ENCODE assay signal across 11 cellular contexts in genomic region chr9:15999422-16000339, GRCh38.
DNase-seq lines count a peak whose midpoint lies in the region; ATAC-seq and TF ChIP-seq lines count a peak whose summit lies in the region.
"Had no signal": no experiment of that assay in that cellular context is flagged by ENCODE, and none has a peak within 500 bp of the region (broad histone marks: within the 10 kb centered on the region; RNA-seq: fewer than 3 reads in every experiment).

No MANE protein-coding gene starts in this region.

- H3K4me3 ChIP-seq in AG04449 (ENCODE audit: low read depth, low read length) (no peak overlapping the region), IMR-90 (ENCODE audit: insufficient read depth, low read depth, low read length) (no peak overlapping the region), cardiac fibroblast (replicated peaks in 1 of 2; ENCODE audit: low read depth in 2 of 2, low read length in 2 of 2) (no peak overlapping the region)
- H3K4me3 ChIP-seq: coronary artery had no signal

- in situ Hi-C loops in IMR-90 (cut with MboI; ENCODE audit: low sequenced_read_pairs), result no loop called here

- H3K18ac ChIP-seq in IMR-90 (ENCODE audit: low read depth, low read length), result peak overlapping the region; percentile 75; the same call in 1 of the 2 replicates

- no peak overlapping the region; the same call in 1 of the 2 replicates for H4K5ac ChIP-seq in IMR-90 (ENCODE audit: low read depth, low read length)

- peak overlapping the region; percentile 6 to 83; a peak in 3 of 4 replicates for H4K8ac ChIP-seq in IMR-90 (ENCODE audit: low read depth in 2 of 2, low read length in 2 of 2)

- H2BK15ac ChIP-seq in IMR-90 (ENCODE audit: low read depth, low read length), result peak overlapping the region; percentile 94

- peak overlapping the region; percentile 47; the same call in 1 of the 2 replicates for H3K23ac ChIP-seq in IMR-90 (ENCODE audit: low read depth, low read length)

- DNase-seq in AG04449 (ENCODE audit: low read depth, low spot score) (peak; percentile 81), IMR-90 (peak; percentile 97), cardiac fibroblast (ENCODE audit: low read depth in 2 of 2) (peak; percentile 82 to 98), kidney tubule cell (ENCODE audit: low spot score) (peak; percentile 90), NCI-H510A (lab: John Stamatoyannopoulos, UW) (no peak), SIG-M5 (lab: John Stamatoyannopoulos, UW) (no peak)
- DNase-seq in stimulated activated CD8-positive, alpha-beta memory T cell treated with anti-CD3 and anti-CD28 coated beads, Interleukin-4, amount 100 ng/mL, for 48 hours, result no peak
- DNase-seq: kidney, NCI-H2081 had no signal

- peak overlapping the region; percentile 92 for H2BK20ac ChIP-seq in IMR-90 (ENCODE audit: low read depth, low read length)

- H3K36me3 ChIP-seq in IMR-90 (ENCODE audit: control insufficient read depth, insufficient read depth, low read length), result no peaks in the 10 kb centered on the region

- peak overlapping the region; percentile 93 for H2AK5ac ChIP-seq in IMR-90 (ENCODE audit: low read depth, low read length)

- peak overlapping the region; percentile 86 for H3K14ac ChIP-seq in IMR-90 (replicated peaks; ENCODE audit: low read depth, low read length)

- peaks cover 2% of the 10 kb centered on the region; the same call in 1 of the 2 replicates for H3K9me3 ChIP-seq in IMR-90 (ENCODE audit: control insufficient read depth, insufficient read depth, low read length)

- TF ChIP-seq RAD21 in IMR-90 (IDR thresholded peaks at IDR 0.05; ENCODE audit: low read length), result no peak; the same call in 1 of the 2 replicates

- no peak overlapping the region for H3K9ac ChIP-seq in IMR-90 (ENCODE audit: low read depth, low read length)

- no peak for TF ChIP-seq POLR2A in IMR-90 (IDR thresholded peaks at IDR 0.05; ENCODE audit: low read depth, low read length)

- no peaks in the 10 kb centered on the region for H4K20me1 ChIP-seq in IMR-90 (ENCODE audit: insufficient read depth, low read length)

- peaks cover 7% of the 10 kb centered on the region for H3K4me1 ChIP-seq in IMR-90 (ENCODE audit: control insufficient read depth, insufficient read depth, low read length)

- intact Hi-C loops in IMR-90 (cut with micrococcal nuclease), result no loop called here

- ATAC-seq in IMR-90 (ENCODE audit: low read depth) (peak; percentile 93), HG02571 (IDR thresholded peaks at IDR 0.05; ENCODE audit: unreplicated experiment) (no peak)

- H3K27me3 ChIP-seq in IMR-90 (ENCODE audit: control insufficient read depth, insufficient read depth, low read length), result no peaks in the 10 kb centered on the region

- CTCF ChIA-PET in AG04449 (lab: Yijun Ruan, JAX), result no interaction called here
- CTCF ChIA-PET in IMR-90 (lab: Yijun Ruan, JAX), result no interaction called here

- POLR2A ChIA-PET in AG04449 (lab: Yijun Ruan, JAX) (no interaction called here), IMR-90 (lab: Charles Lee; ENCODE audit: unreplicated experiment) (no interaction called here)

- peaks cover 11% of the 10 kb centered on the region for H3K9me1 ChIP-seq in IMR-90 (ENCODE audit: insufficient read depth, low read length)

- no TSS peak for BruUV-seq in IMR-90 (replicated peaks; lab: Mats Ljungman, UMichigan)

- H2AFZ ChIP-seq in IMR-90 (replicated peaks; ENCODE audit: low read length, poor library complexity), result peak overlapping the region; percentile 73

- H2AK9ac ChIP-seq in IMR-90 (replicated peaks; ENCODE audit: low read depth, low read length, poor library complexity), result peak overlapping the region; percentile 92

- peak overlapping the region; percentile 90 for H3K4ac ChIP-seq in IMR-90 (ENCODE audit: low read depth, low read length)

- peak overlapping the region; percentile 89 for H4K91ac ChIP-seq in IMR-90 (ENCODE audit: insufficient read depth, low read depth, low read length)

- dilution Hi-C loops in IMR-90 (cut with HindIII; ENCODE audit: low sequenced_read_pairs, unreplicated experiment), result no loop called here

- no peaks in the 10 kb centered on the region; a peak in 1 of 4 replicates for H3K79me1 ChIP-seq in IMR-90 (ENCODE audit: low read depth in 1 of 2, low read length in 2 of 2)

- H3K4me2 ChIP-seq in IMR-90 (ENCODE audit: low read depth, low read length), result peak overlapping the region; percentile 61; the same call in 1 of the 2 replicates

- no CpG with 5 or more reads among the region's 7 CpGs for WGBS in IMR-90 (ENCODE audit: extremely low coverage in 2 of 2, insufficient read length in 1 of 2), 2 experiments

- peak overlapping the region; percentile 88 for H2BK5ac ChIP-seq in IMR-90 (ENCODE audit: low read depth, low read length, poor library complexity, severe bottlenecking)

- TF ChIP-seq CTCF in AG04449 (IDR thresholded peaks at IDR 0.05; ENCODE audit: insufficient read depth, low read length, missing control alignments) (no peak), IMR-90 (conservative IDR thresholded peaks at IDR 0.05; ENCODE audit: low read depth, low read length) (no peak), cardiac fibroblast (IDR thresholded peaks at IDR 0.05; ENCODE audit: low read depth, low read length) (no peak)

- H2BK120ac ChIP-seq in IMR-90 (ENCODE audit: low read depth, low read length), result peak overlapping the region; percentile 96

- H3K27ac ChIP-seq in IMR-90 (ENCODE audit: insufficient read depth, low read length), result peak overlapping the region; percentile 11; the same call in 1 of the 2 replicates
- H3K27ac ChIP-seq: coronary artery had no signal

- H3K56ac ChIP-seq in IMR-90 (ENCODE audit: extremely low read depth, insufficient read depth, low read length), result peak overlapping the region; percentile 57

TF ChIP-seq in IMR-90, 13 proteins besides CTCF, POLR2A, EP300 and RAD21:
- TF ChIP-seq MAFK (IDR thresholded peaks at IDR 0.05; ENCODE audit: low read depth, low read length), result no peak
- TF ChIP-seq SMC3 (IDR thresholded peaks at IDR 0.05; ENCODE audit: low read depth, low read length), result 0 out of 2 replicates have a peak, but pooled peaks have one; percentile 14
- TF ChIP-seq FOS (IDR thresholded peaks at IDR 0.05; ENCODE audit: low read depth, low read length), result peak; percentile 90
- peak; percentile 25; the same call in 1 of the 2 replicates for TF ChIP-seq BHLHE40 (IDR thresholded peaks at IDR 0.05; ENCODE audit: low read depth, low read length)
- peak; percentile 77 for TF ChIP-seq CEBPB (IDR thresholded peaks at IDR 0.05; ENCODE audit: low read depth, low read length)

Comparison
In these comparisons a context has a peak if more than half of its experiments do, and no peak if none do; other contexts are left out.
1. DNase-seq: peak in AG04449 (single experiment), IMR-90 (single experiment), cardiac fibroblast (2 of 2) and kidney tubule cell (single experiment); none in NCI-H510A (single experiment), stimulated activated CD8-positive, alpha-beta memory T cell treated with anti-CD3 and anti-CD28 coated beads, Interleukin-4, amount 100 ng/mL, for 48 hours (single experiment) and SIG-M5 (single experiment).